In the genomic region with DNA sequence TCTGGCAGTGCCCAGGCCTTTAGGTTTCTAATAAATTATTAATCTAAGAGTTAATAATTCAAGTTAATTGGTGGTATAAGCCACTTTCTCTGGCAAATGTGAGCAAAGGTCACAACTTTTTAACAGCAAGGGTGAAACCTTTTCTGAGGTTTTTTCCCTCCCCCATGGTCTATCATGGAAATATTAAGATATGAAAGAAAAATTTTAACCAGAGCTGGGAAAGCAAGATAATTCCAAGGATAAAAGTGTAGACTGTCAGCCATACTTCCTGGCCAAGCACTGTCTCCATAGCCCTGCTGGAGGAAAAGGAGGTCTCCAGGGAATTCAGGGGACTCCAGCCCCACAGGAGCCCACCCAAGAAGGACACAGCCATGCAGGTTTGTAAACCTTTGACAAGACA, we compare ENCODE assay signal across 30 cellular contexts.
"Had no signal": no experiment of that assay in that cellular context is flagged by ENCODE, and none has a peak within 500 bp of the region (broad histone marks: within the 10 kb centered on the region; RNA-seq: fewer than 3 reads in every experiment).

No MANE protein-coding gene starts in this region.

- H2AFZ ChIP-seq: parathyroid adenoma had no signal

- H3K9me3 ChIP-seq: neutrophil, prostate gland, right lobe of liver, sigmoid colon, suprapubic skin, testis, tibial artery, transverse colon, upper lobe of right lung, uterus had no signal

- H3K4me2 ChIP-seq: smooth muscle cell had no signal

- DNase-seq: naive thymus-derived CD4-positive, alpha-beta T cell; nephron progenitor cell; nucleus accumbens; right cardiac atrium; right lobe of liver; sigmoid colon; spleen; stimulated activated CD4-positive, alpha-beta T cell treated with anti-CD3 and anti-CD28 coated beads, Interleukin-12 subunit alpha, Interleukin-12 subunit beta, amount 100 ng/mL, for 4 hours; stimulated activated CD4-positive, alpha-beta T cell treated with anti-CD3 and anti-CD28 coated beads, Interleukin-1b, Interleukin-23, amount 100 ng/mL, for 48 hours; stimulated activated CD4-positive, alpha-beta T cell treated with anti-CD3 and anti-CD28 coated beads, Interleukin-4, amount 100 ng/mL, for 1 hour; stimulated activated CD4-positive, alpha-beta T cell treated with anti-CD3 and anti-CD28 coated beads, Interleukin-4, amount 100 ng/mL, for 4 hours; stimulated activated CD8-positive, alpha-beta memory T cell treated with anti-CD3 and anti-CD28 coated beads, Interleukin-4, amount 100 ng/mL, for 48 hours; stimulated activated naive CD4-positive, alpha-beta T cell; stimulated activated naive CD8-positive, alpha-beta T cell treated with anti-CD3 and anti-CD28 coated beads, Interleukin-15, amount 100 ng/mL, for 72 hours; stimulated activated naive CD8-positive, alpha-beta T cell treated with anti-CD3 and anti-CD28 coated beads, Interleukin-15, Interleukin-2, amounts not matched to agents 100 U/mL and 50 U/mL, for 24 hours; substantia nigra; testis; tibial artery; transverse colon; upper lobe of right lung; uterus had no signal

- H3K9ac ChIP-seq: parathyroid adenoma had no signal

- H3K36me3 Mint-ChIP-seq: naive thymus-derived CD4-positive, alpha-beta T cell; natural killer cell treated with Interleukin-12 subunit alpha and Interleukin-12 subunit beta and Interleukin-15 and Interleukin-18, amount 100 ng/mL, for 72 hours; stimulated activated memory B cell treated with anti-CD40 and anti-IgM and Interleukin-4, amounts not matched to agents 10 μg/mL and 1 μg/mL and 100 μg/mL, for 72 hours had no signal

- H3K27ac Mint-ChIP-seq: naive thymus-derived CD4-positive, alpha-beta T cell; natural killer cell treated with Interleukin-12 subunit alpha and Interleukin-12 subunit beta and Interleukin-15 and Interleukin-18, amount 100 ng/mL, for 72 hours; stimulated activated memory B cell treated with anti-CD40 and anti-IgM and Interleukin-4, amounts not matched to agents 10 μg/mL and 1 μg/mL and 100 μg/mL, for 72 hours; stimulated activated naive CD8-positive, alpha-beta T cell treated with anti-CD3 and anti-CD28 coated beads, Interleukin-15, amount 100 ng/mL, for 72 hours; type B pancreatic cell had no signal

- H3K4me1 Mint-ChIP-seq: nephron progenitor cell; stimulated activated memory B cell treated with anti-CD40 and anti-IgM and Interleukin-4, amounts not matched to agents 10 μg/mL and 1 μg/mL and 100 μg/mL, for 72 hours; stimulated activated naive CD8-positive, alpha-beta T cell treated with anti-CD3 and anti-CD28 coated beads, Interleukin-15, amount 100 ng/mL, for 72 hours had no signal

- H3K4me3 Mint-ChIP-seq: naive thymus-derived CD4-positive, alpha-beta T cell; natural killer cell treated with Interleukin-12 subunit alpha and Interleukin-12 subunit beta and Interleukin-15 and Interleukin-18, amount 100 ng/mL, for 72 hours; nephron progenitor cell; neural crest cell; stimulated activated memory B cell treated with anti-CD40 and anti-IgM and Interleukin-4, amounts not matched to agents 10 μg/mL and 1 μg/mL and 100 μg/mL, for 72 hours; stimulated activated naive CD8-positive, alpha-beta T cell treated with anti-CD3 and anti-CD28 coated beads, Interleukin-15, amount 100 ng/mL, for 72 hours; type B pancreatic cell had no signal

- H3K79me2 ChIP-seq: parathyroid adenoma had no signal

- H3K9me3 Mint-ChIP-seq: natural killer cell treated with Interleukin-12 subunit alpha and Interleukin-12 subunit beta and Interleukin-15 and Interleukin-18, amount 100 ng/mL, for 72 hours had no signal

- H3K27me3 ChIP-seq: right lobe of liver, sigmoid colon, suprapubic skin, testis, tibial artery, transverse colon, uterus had no signal

- ATAC-seq: naive thymus-derived CD4-positive, alpha-beta T cell; natural killer cell treated with Interleukin-12 subunit alpha and Interleukin-12 subunit beta and Interleukin-15 and Interleukin-18, amount 100 ng/mL, for 72 hours; right cardiac atrium; stimulated activated memory B cell treated with anti-CD40 and anti-IgM and Interleukin-4, amounts not matched to agents 10 μg/mL and 1 μg/mL and 100 μg/mL, for 72 hours; stimulated activated naive CD8-positive, alpha-beta T cell treated with anti-CD3 and anti-CD28 coated beads, Interleukin-15, amount 100 ng/mL, for 72 hours; stimulated activated naive CD8-positive, alpha-beta T cell treated with anti-CD3 and anti-CD28 coated beads, Interleukin-15, Interleukin-2, amounts not matched to agents 100 U/mL and 50 U/mL, for 24 hours; upper lobe of right lung had no signal

- H3K4me3 ChIP-seq: prostate gland, sigmoid colon, smooth muscle cell, spleen, suprapubic skin, testis, tibial artery, transverse colon, upper lobe of right lung, uterus had no signal

- H3K27ac ChIP-seq: neutrophil, parathyroid adenoma, prostate gland, right lobe of liver, sigmoid colon, spleen, suprapubic skin, testis, transverse colon, upper lobe of right lung, uterus had no signal

- H3K4me1 ChIP-seq: parathyroid adenoma, prostate gland, right lobe of liver, sigmoid colon, spleen, suprapubic skin, transverse colon, upper lobe of right lung, uterus had no signal

- H3K36me3 ChIP-seq: neutrophil, prostate gland, right lobe of liver, sigmoid colon, spleen, suprapubic skin, tibial artery, transverse colon, upper lobe of right lung, uterus had no signal
